8 cellular contexts compared by ENCODE assay signal in the genomic region with DNA sequence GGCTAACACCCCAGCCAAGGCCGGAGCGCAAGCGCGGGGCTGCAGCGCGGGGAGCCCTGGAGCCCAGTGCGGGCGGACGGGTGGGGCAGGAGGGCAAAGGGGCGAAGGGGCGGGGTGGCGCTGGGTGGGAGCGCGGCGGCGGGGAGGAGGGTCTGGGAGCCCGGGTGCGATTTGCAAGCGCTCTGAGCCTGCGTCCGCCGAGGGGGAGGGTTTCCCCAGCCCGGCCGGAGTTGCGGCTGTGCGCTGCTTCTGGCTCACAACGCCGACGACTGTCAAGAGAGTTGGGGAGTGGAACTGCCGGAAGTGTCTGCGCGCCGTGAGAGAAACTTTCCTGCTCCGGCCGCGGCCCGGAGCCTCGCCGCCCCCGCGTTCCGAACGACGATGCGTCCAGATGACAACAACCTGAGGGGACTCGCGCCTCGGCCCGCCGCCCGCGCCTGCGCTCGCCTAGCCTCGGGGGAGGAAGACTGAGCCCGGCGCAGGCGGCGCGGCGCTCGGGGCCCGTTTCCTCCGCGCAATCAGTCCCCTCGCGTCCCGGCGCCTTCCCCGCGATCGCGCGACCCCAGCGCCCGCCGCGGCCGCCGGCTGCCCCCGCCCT. TPM values are rescaled to one million over a fixed set of nuclear protein-coding genes. Genes with fewer than 3 reads are reported as not detected.
DNase-seq lines count a peak whose midpoint lies in the region; TF ChIP-seq lines count a peak whose summit lies in the region.

A gene with protein sequence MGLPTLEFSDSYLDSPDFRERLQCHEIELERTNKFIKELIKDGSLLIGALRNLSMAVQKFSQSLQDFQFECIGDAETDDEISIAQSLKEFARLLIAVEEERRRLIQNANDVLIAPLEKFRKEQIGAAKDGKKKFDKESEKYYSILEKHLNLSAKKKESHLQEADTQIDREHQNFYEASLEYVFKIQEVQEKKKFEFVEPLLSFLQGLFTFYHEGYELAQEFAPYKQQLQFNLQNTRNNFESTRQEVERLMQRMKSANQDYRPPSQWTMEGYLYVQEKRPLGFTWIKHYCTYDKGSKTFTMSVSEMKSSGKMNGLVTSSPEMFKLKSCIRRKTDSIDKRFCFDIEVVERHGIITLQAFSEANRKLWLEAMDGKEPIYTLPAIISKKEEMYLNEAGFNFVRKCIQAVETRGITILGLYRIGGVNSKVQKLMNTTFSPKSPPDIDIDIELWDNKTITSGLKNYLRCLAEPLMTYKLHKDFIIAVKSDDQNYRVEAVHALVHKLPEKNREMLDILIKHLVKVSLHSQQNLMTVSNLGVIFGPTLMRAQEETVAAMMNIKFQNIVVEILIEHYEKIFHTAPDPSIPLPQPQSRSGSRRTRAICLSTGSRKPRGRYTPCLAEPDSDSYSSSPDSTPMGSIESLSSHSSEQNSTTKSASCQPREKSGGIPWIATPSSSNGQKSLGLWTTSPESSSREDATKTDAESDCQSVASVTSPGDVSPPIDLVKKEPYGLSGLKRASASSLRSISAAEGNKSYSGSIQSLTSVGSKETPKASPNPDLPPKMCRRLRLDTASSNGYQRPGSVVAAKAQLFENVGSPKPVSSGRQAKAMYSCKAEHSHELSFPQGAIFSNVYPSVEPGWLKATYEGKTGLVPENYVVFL (plus strand): TSS at position 257 of the 598 bp plus-strand sequence. CDS start 391 bp downstream, outside the sequence.

- peak; percentile 26 for DNase-seq in activated CD4-positive, alpha-beta T cell treated with anti-CD3 and anti-CD28 coated beads, Interleukin-2, amount 10 ng/mL, durations not matched to agents 7 days and 5 days
- no peak for DNase-seq in activated CD4-positive, alpha-beta T cell treated with anti-CD3 and anti-CD28 coated beads, Interleukin-2, amount 50 U/mL, for 1 hour
- DNase-seq in H7 (peak; percentile 93), LNCaP clone FGC (ENCODE audit: low read depth) (no peak), foreskin fibroblast (peak; percentile 32 to 64), COLO829 (ENCODE audit: low spot score) (no peak)
- peak; percentile 61 for DNase-seq in activated CD8-positive, alpha-beta memory T cell treated with anti-CD3 and anti-CD28 coated beads, Interleukin-2, amount 50 U/mL, for 48 hours

- no peaks in the 10 kb centered on the region for H3K36me3 Mint-ChIP-seq in activated CD4-positive, alpha-beta T cell treated with anti-CD3 and anti-CD28 coated beads, Interleukin-2, amount 10 ng/mL, durations not matched to agents 7 days and 5 days (ENCODE audit: low read depth)
- no peaks in the 10 kb centered on the region for H3K36me3 Mint-ChIP-seq in nephron (ENCODE audit: low read depth)

- CTCF ChIA-PET in activated CD4-positive, alpha-beta T cell treated with anti-CD3 and anti-CD28 coated beads, Interleukin-2, amount 10 ng/mL, durations not matched to agents 7 days and 5 days (lab: Charles Lee): no interaction called here

- H3K4me3 ChIP-seq in H7 (ENCODE audit: insufficient read depth, low read depth, low read length): peak within 1 kb of the TSS; percentile 83
- H3K4me3 ChIP-seq in LNCaP clone FGC (ENCODE audit: low read depth, low read length): peak within 1 kb of the TSS; percentile 64
- H3K4me3 ChIP-seq in foreskin fibroblast (ENCODE audit: low read depth in 1 of 2, low read length in 2 of 2): peak within 1 kb of the TSS; percentile 76 to 83

- H3K4me3 Mint-ChIP-seq in activated CD4-positive, alpha-beta T cell treated with anti-CD3 and anti-CD28 coated beads, Interleukin-2, amount 10 ng/mL, durations not matched to agents 7 days and 5 days: peak within 1 kb of the TSS; percentile 82
- peak within 1 kb of the TSS; percentile 95 to 98 (median 97) for H3K4me3 Mint-ChIP-seq in nephron

- TF ChIP-seq CTCF in LNCaP clone FGC (IDR thresholded peaks at IDR 0.05; ENCODE audit: control insufficient read depth, extremely low read depth, insufficient read depth): no peak
- no peak for TF ChIP-seq CTCF in foreskin fibroblast (IDR thresholded peaks at IDR 0.05; ENCODE audit: low read depth, low read length)
- no peak for TF ChIP-seq CTCF in nephron (IDR thresholded peaks at IDR 0.05; ENCODE audit: unreplicated experiment in 3 of 3)

- no peaks in the 10 kb centered on the region for H3K9me3 Mint-ChIP-seq in activated CD4-positive, alpha-beta T cell treated with anti-CD3 and anti-CD28 coated beads, Interleukin-2, amount 10 ng/mL, durations not matched to agents 7 days and 5 days
- no peaks in the 10 kb centered on the region for H3K9me3 Mint-ChIP-seq in nephron

- POLR2A ChIA-PET in activated CD4-positive, alpha-beta T cell treated with anti-CD3 and anti-CD28 coated beads, Interleukin-2, amount 10 ng/mL, durations not matched to agents 7 days and 5 days (lab: Charles Lee): no interaction called here

- no peaks in the 10 kb centered on the region for H3K27me3 ChIP-seq in H7 (ENCODE audit: control insufficient read depth, insufficient read depth, low read length)

- H3K36me3 ChIP-seq in H7 (replicated peaks; ENCODE audit: control insufficient read depth, insufficient read depth, low read length): no peaks in the 10 kb centered on the region

- H3K27me3 Mint-ChIP-seq in activated CD4-positive, alpha-beta T cell treated with anti-CD3 and anti-CD28 coated beads, Interleukin-2, amount 10 ng/mL, durations not matched to agents 7 days and 5 days: peaks cover 35% of the 10 kb centered on the region
- H3K27me3 Mint-ChIP-seq in nephron (ENCODE audit: low read depth): no peaks in the 10 kb centered on the region

- peak within 1 kb of the TSS; percentile 46 for H3K27ac Mint-ChIP-seq in activated CD4-positive, alpha-beta T cell treated with anti-CD3 and anti-CD28 coated beads, Interleukin-2, amount 10 ng/mL, durations not matched to agents 7 days and 5 days
- peak within 1 kb of the TSS; percentile 80 to 97 (median 94) for H3K27ac Mint-ChIP-seq in nephron

- peaks cover 17% of the 10 kb centered on the region for H3K4me1 Mint-ChIP-seq in activated CD4-positive, alpha-beta T cell treated with anti-CD3 and anti-CD28 coated beads, Interleukin-2, amount 10 ng/mL, durations not matched to agents 7 days and 5 days
- peaks cover 32% of the 10 kb centered on the region for H3K4me1 Mint-ChIP-seq in nephron

RNA-seq across cellular contexts. Expression of the gene that starts here (rescaled TPM):
- total RNA-seq in activated CD4-positive, alpha-beta T cell treated with anti-CD3 and anti-CD28 coated beads, Interleukin-2, amount 10 ng/mL, durations not matched to agents 7 days and 5 days: under 1 TPM; 0.05 to 0.10 TPM
- total RNA-seq in H7 (2014; rRNA removed; shearing (Covaris generic)): 21.5 and 23.1 TPM in 2 replicates

Comparison
In these comparisons a context has a peak if more than half of its experiments do, and no peak if none do; other contexts are left out.
1. RNA of the gene that starts here (total RNA-seq): 21.5 to 23.1 TPM in H7; 0.05 to 0.10 TPM in activated CD4-positive, alpha-beta T cell treated with anti-CD3 and anti-CD28 coated beads, Interleukin-2, amount 10 ng/mL, durations not matched to agents 7 days and 5 days; every median in the first group is over 10 times any median in the second.
2. Peak in DNase-seq in activated CD4-positive, alpha-beta T cell treated with anti-CD3 and anti-CD28 coated beads, Interleukin-2, amount 10 ng/mL, durations not matched to agents 7 days and 5 days; RNA of the gene not detected or under 1 TPM.
3. DNase-seq: peak in H7 (single experiment), activated CD8-positive, alpha-beta memory T cell treated with anti-CD3 and anti-CD28 coated beads, Interleukin-2, amount 50 U/mL, for 48 hours (single experiment) and foreskin fibroblast (2 of 2); none in activated CD4-positive, alpha-beta T cell treated with anti-CD3 and anti-CD28 coated beads, Interleukin-2, amount 50 U/mL, for 1 hour (single experiment), LNCaP clone FGC (single experiment) and COLO829 (single experiment).
4. Peak in every context shown above with its lines, with median percentiles within 50 percentile points of each other: H3K4me3 ChIP-seq.